ENCODE assay signal across 17 cellular contexts in genomic region chr11:10818594-10818993, GRCh38. TPM values are rescaled to one million over a fixed set of nuclear protein-coding genes. Genes with fewer than 3 reads are reported as not detected.
A peak's percentile ranks its signal among the peaks of the same experiment; 100 is the strongest.
DNase-seq lines count a peak whose midpoint lies in the region; ATAC-seq and TF ChIP-seq lines count a peak whose summit lies in the region.
"Had no signal": no experiment of that assay in that cellular context is flagged by ENCODE, and none has a peak within 500 bp of the region (broad histone marks: within the 10 kb centered on the region; RNA-seq: fewer than 3 reads in every experiment).

No MANE protein-coding gene starts in this region.

- no peaks in the 10 kb centered on the region for H3K9me3 Mint-ChIP-seq in HFFc6
- H3K9me3 Mint-ChIP-seq: GM23338 had no signal

- H3K4me3 Mint-ChIP-seq in HFFc6 = no peak overlapping the region; the same call in 1 of the 2 replicates
- H3K4me3 Mint-ChIP-seq: GM23338 had no signal

- peaks cover 44% of the 10 kb centered on the region for H3K4me1 Mint-ChIP-seq in HFFc6 (ENCODE audit: low read depth)
- H3K4me1 Mint-ChIP-seq: GM23338 had no signal

- H3K36me3 Mint-ChIP-seq in HFFc6 (ENCODE audit: low read depth) = no peaks in the 10 kb centered on the region

- DNase-seq in AG08396 (ENCODE audit: low spot score) (peak; percentile 29), HFFc6 (peak; percentile 85), iris pigment epithelial cell (ENCODE audit: low read depth) (peak; percentile 84), HuH-7.5 (ENCODE audit: low spot score) (no peak)
- DNase-seq: activated gamma-delta T cell treated with Interleukin-2 at 50 U/mL for 16 hours; BE2C; heart left ventricle; MM.1S; NK-92 treated with Interleukin-12 subunit alpha and Interleukin-12 subunit beta, amount 100 ng/mL, for 24 hours; tibial artery; WERI-Rb-1 had no signal

- ATAC-seq in SK-N-SH treated with all-trans-retinoic acid at 6 μM for 48 hours (peak; percentile 82), HG03039 (IDR thresholded peaks at IDR 0.05; ENCODE audit: unreplicated experiment) (no peak), HG02623 (IDR thresholded peaks at IDR 0.05; ENCODE audit: unreplicated experiment) (no peak), GM19463 (IDR thresholded peaks at IDR 0.05; ENCODE audit: unreplicated experiment) (no peak)
- ATAC-seq: GM23338, heart left ventricle had no signal

- TF ChIP-seq CTCF in HFFc6 (IDR thresholded peaks at IDR 0.05) = no peak

- peak overlapping the region; percentile 45; the same call in 1 of the 2 replicates for H3K27ac Mint-ChIP-seq in HFFc6
- H3K27ac Mint-ChIP-seq: GM23338, progenitor cell of endocrine pancreas had no signal

- H3K27me3 Mint-ChIP-seq in HFFc6 (ENCODE audit: insufficient read depth) = no peaks in the 10 kb centered on the region

TF ChIP-seq in SK-N-SH treated with all-trans-retinoic acid at 6 μM for 48 hours, 23 proteins besides CTCF, POLR2A, EP300 and RAD21:
- TF ChIP-seq TOX (CRISPR knock-in tag; IDR thresholded peaks at IDR 0.05; ENCODE audit: borderline replicate concordance) (no peak), ZC3H10 (CRISPR knock-in tag; IDR thresholded peaks at IDR 0.05) (no peak)

RNA-seq across cellular contexts. Expression of gene EIF4G2, which starts 9.9 kb away (rescaled TPM):
- 1,000 to 10,000 TPM; 1,163 to 1,334 (median 1,242) TPM for total RNA-seq in HFFc6 (2021; fragmentation: NEBNext Ultra II Directional; extraction: Animal tissue kit (Norgen Biotek cat#: 25700))

RNA-seq across cellular contexts. Expression of gene ZBED5, which starts 39.3 kb away (rescaled TPM):
- total RNA-seq in HFFc6 (2021; fragmentation: NEBNext Ultra II Directional; extraction: Animal tissue kit (Norgen Biotek cat#: 25700)) = 10 to 100 TPM; 24.0 to 29.0 (median 26.4) TPM
